9 cellular contexts compared by ENCODE assay signal in the genomic region with DNA sequence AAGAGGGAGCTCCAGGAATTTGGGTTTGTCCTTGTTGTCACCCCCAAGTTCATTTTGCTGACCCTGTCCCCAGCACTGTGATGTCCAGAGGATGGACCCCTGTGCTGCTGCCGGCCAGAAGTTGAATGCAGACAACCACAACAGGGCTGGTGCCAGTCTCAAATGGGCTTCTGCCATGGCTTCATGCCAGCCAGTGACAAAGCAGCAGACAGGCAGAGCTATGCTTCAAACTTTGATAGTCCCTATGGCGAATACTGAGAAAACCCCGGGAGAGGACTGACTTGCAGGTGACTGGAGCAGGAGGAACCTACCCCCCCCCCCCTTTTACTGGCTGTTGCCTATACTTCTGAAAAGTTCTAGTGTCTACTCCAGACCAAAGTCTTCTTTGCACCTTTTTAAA. TPM values are rescaled to one million over a fixed set of nuclear protein-coding genes. Genes with fewer than 3 reads are reported as not detected.
DNase-seq lines count a peak whose midpoint lies in the region; ATAC-seq and TF ChIP-seq lines count a peak whose summit lies in the region.
"Had no signal": no experiment of that assay in that cellular context is flagged by ENCODE, and none has a peak within 500 bp of the region (broad histone marks: within the 10 kb centered on the region; RNA-seq: fewer than 3 reads in every experiment).

No MANE protein-coding gene starts in this region.

- peaks cover 92% of the 10 kb centered on the region for H3K36me3 Mint-ChIP-seq in Calu3 (ENCODE audit: insufficient read depth, unreplicated experiment)

- no peaks in the 10 kb centered on the region for H3K27me3 Mint-ChIP-seq in Calu3 (ENCODE audit: unreplicated experiment)

- CTCF ChIA-PET in Calu3 (lab: Charles Lee): interaction anchor here (0.7 to 1.3 kb wide), 5 partner anchors 10 to 201 kb away, joined by 3 to 5 read pairs (median 4); no protein-coding TSS in a partner anchor

- H3K9me2 ChIP-seq in OCI-LY1 (ENCODE audit: low read depth, low read length) (no peaks in the 10 kb centered on the region), neural cell (ENCODE audit: insufficient read depth, low read length) (no peaks in the 10 kb centered on the region)

- H3K27ac ChIP-seq in OCI-LY1 (ENCODE audit: low read depth, low read length, poor library complexity, severe bottlenecking): no peak overlapping the region
- peak overlapping the region; percentile 99 for H3K27ac ChIP-seq in epithelial cell of prostate
- no peak overlapping the region for H3K27ac ChIP-seq in neural cell (ENCODE audit: low read length)

- peak overlapping the region; percentile 33; the same call in 1 of the 2 replicates for H3K9ac ChIP-seq in OCI-LY1 (ENCODE audit: low read length)
- peak overlapping the region; percentile 63 for H3K9ac ChIP-seq in neural cell (ENCODE audit: low read length)

- H3K4me3 Mint-ChIP-seq in Calu3 (ENCODE audit: low read depth, unreplicated experiment): peak overlapping the region; percentile 77

- BruUV-seq in Calu3 (replicated peaks; lab: Mats Ljungman, UMichigan): no TSS peak

- no peaks in the 10 kb centered on the region for H3K9me3 Mint-ChIP-seq in Calu3 (ENCODE audit: low read depth, unreplicated experiment)

- no peaks in the 10 kb centered on the region for H4K20me1 ChIP-seq in OCI-LY1 (ENCODE audit: insufficient read depth, low read length)
- H4K20me1 ChIP-seq in neural cell (ENCODE audit: insufficient read depth): no peaks in the 10 kb centered on the region

- H3K4me3 ChIP-seq in OCI-LY1 (ENCODE audit: low read depth, low read length, poor library complexity, severe bottlenecking) (peak overlapping the region; percentile 56), neural cell (ENCODE audit: low read length) (peak overlapping the region; percentile 76)
- H3K4me3 ChIP-seq: K562 had no signal

- H3K36me3 ChIP-seq in OCI-LY1 (ENCODE audit: insufficient read depth, low read length) (no peaks in the 10 kb centered on the region), neural cell (ENCODE audit: insufficient read depth, low read length) (no peaks in the 10 kb centered on the region)

- H3K9me3 ChIP-seq in OCI-LY1 (ENCODE audit: low read length): no peaks in the 10 kb centered on the region
- no peaks in the 10 kb centered on the region for H3K9me3 ChIP-seq in neural cell (ENCODE audit: low read length)

- H3K4me2 ChIP-seq in OCI-LY1 (ENCODE audit: low read length): peak overlapping the region; percentile 72
- no peak overlapping the region for H3K4me2 ChIP-seq in neural cell (ENCODE audit: low read length)

- no peak for DNase-seq in Calu3
- no peak for DNase-seq in epithelial cell of prostate (ENCODE audit: low read depth, low spot score)

- H3F3A ChIP-seq in OCI-LY1 (ENCODE audit: insufficient read depth, low read length) (no peaks in the 10 kb centered on the region), neural cell (ENCODE audit: insufficient read depth, low read length, poor library complexity, severe bottlenecking) (peaks cover 4% of the 10 kb centered on the region)

- H2AFZ ChIP-seq in OCI-LY1 (ENCODE audit: low read length) (no peak overlapping the region), neural cell (ENCODE audit: low read depth, low read length) (no peak overlapping the region)

- ATAC-seq in GM21367 (IDR thresholded peaks at IDR 0.05; ENCODE audit: unreplicated experiment): no peak
- no peak for ATAC-seq in GM19455 (IDR thresholded peaks at IDR 0.05; ENCODE audit: unreplicated experiment)
- ATAC-seq in GM18907 (IDR thresholded peaks at IDR 0.05; ENCODE audit: unreplicated experiment): no peak
- ATAC-seq in HG03135 (IDR thresholded peaks at IDR 0.05; ENCODE audit: unreplicated experiment): no peak

- no peaks in the 10 kb centered on the region for H3K79me2 ChIP-seq in OCI-LY1 (ENCODE audit: insufficient read depth, low read length)
- peaks cover 53% of the 10 kb centered on the region for H3K79me2 ChIP-seq in neural cell (replicated peaks; ENCODE audit: insufficient read depth, low read length)

- H3K4me1 Mint-ChIP-seq in Calu3 (ENCODE audit: low read depth, unreplicated experiment): peaks cover 55% of the 10 kb centered on the region

- no peaks in the 10 kb centered on the region; the same call in 1 of the 2 replicates for H3K27me3 ChIP-seq in OCI-LY1 (ENCODE audit: insufficient read depth, low read length)
- H3K27me3 ChIP-seq in neural cell (ENCODE audit: insufficient read depth, low read depth, low read length): peaks cover 11% of the 10 kb centered on the region

- no peak for TF ChIP-seq CTCF in Calu3 (IDR thresholded peaks at IDR 0.05; ENCODE audit: unreplicated experiment)
- no peak for TF ChIP-seq CTCF in OCI-LY1 (IDR thresholded peaks at IDR 0.05; ENCODE audit: low read length)
- TF ChIP-seq CTCF in neural cell (IDR thresholded peaks at IDR 0.05; ENCODE audit: poor library complexity, severe bottlenecking): no peak

- peaks cover 43% of the 10 kb centered on the region for H3K4me1 ChIP-seq in OCI-LY1 (ENCODE audit: insufficient read depth, low read length, severe bottlenecking)

- peak overlapping the region; percentile 59 for H3K27ac Mint-ChIP-seq in Calu3 (ENCODE audit: unreplicated experiment)

- intact Hi-C loops in Calu3 (cut with micrococcal nuclease; ENCODE audit: unreplicated experiment): loop anchor here (2.0 to 10.0 kb wide), 5 partner anchors 115 to 273 kb away; no protein-coding TSS in a partner anchor

- no peak for TF ChIP-seq RAD21 in neural cell (conservative IDR thresholded peaks at IDR 0.05)

- TF ChIP-seq EP300 in neural cell (conservative IDR thresholded peaks at IDR 0.05; ENCODE audit: poor library complexity, severe bottlenecking): no peak

TF ChIP-seq in neural cell, 6 proteins besides CTCF, POLR2A, EP300 and RAD21:
- TF ChIP-seq, protein P1, sequence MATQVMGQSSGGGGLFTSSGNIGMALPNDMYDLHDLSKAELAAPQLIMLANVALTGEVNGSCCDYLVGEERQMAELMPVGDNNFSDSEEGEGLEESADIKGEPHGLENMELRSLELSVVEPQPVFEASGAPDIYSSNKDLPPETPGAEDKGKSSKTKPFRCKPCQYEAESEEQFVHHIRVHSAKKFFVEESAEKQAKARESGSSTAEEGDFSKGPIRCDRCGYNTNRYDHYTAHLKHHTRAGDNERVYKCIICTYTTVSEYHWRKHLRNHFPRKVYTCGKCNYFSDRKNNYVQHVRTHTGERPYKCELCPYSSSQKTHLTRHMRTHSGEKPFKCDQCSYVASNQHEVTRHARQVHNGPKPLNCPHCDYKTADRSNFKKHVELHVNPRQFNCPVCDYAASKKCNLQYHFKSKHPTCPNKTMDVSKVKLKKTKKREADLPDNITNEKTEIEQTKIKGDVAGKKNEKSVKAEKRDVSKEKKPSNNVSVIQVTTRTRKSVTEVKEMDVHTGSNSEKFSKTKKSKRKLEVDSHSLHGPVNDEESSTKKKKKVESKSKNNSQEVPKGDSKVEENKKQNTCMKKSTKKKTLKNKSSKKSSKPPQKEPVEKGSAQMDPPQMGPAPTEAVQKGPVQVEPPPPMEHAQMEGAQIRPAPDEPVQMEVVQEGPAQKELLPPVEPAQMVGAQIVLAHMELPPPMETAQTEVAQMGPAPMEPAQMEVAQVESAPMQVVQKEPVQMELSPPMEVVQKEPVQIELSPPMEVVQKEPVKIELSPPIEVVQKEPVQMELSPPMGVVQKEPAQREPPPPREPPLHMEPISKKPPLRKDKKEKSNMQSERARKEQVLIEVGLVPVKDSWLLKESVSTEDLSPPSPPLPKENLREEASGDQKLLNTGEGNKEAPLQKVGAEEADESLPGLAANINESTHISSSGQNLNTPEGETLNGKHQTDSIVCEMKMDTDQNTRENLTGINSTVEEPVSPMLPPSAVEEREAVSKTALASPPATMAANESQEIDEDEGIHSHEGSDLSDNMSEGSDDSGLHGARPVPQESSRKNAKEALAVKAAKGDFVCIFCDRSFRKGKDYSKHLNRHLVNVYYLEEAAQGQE (IDR thresholded peaks at IDR 0.05; ENCODE audit: borderline replicate concordance): no peak
- TF ChIP-seq TAF1 (IDR thresholded peaks at IDR 0.05; ENCODE audit: low read depth): no peak
- no peak for TF ChIP-seq MXI1 (conservative IDR thresholded peaks at IDR 0.05; ENCODE audit: poor library complexity, severe bottlenecking)
- TF ChIP-seq SMC3 (conservative IDR thresholded peaks at IDR 0.05; ENCODE audit: poor library complexity): no peak
- no peak for TF ChIP-seq POLR2AphosphoS5 (IDR thresholded peaks at IDR 0.05)
- no peak for TF ChIP-seq EZH2 (IDR thresholded peaks at IDR 0.05; ENCODE audit: borderline replicate concordance, insufficient read depth, low read length, poor library complexity, severe bottlenecking)
TF ChIP-seq in neural cell: peak in this region for 0.

RNA-seq across cellular contexts. Expression of a gene that starts 3.2 kb away (rescaled TPM):
- 11.2 and 13.7 TPM in 2 replicates for total RNA-seq in Calu3 (2022)
- polyA plus RNA-seq in neural cell: 2.5 and 3.8 TPM in 2 replicates
- 4.2 and 4.9 TPM in 2 replicates for polyA minus RNA-seq in neural cell
